In genomic region chr18:62663731-62664336, GRCh38 we compare ENCODE assay signal across 8 cellular contexts. TPM values are rescaled to one million over a fixed set of nuclear protein-coding genes. Genes with fewer than 3 reads are reported as not detected.
DNase-seq lines count a peak whose midpoint lies in the region; ATAC-seq and TF ChIP-seq lines count a peak whose summit lies in the region.

No MANE protein-coding gene starts in this region.

- H3K9me3 ChIP-seq in fibroblast of lung (ENCODE audit: control insufficient read depth, insufficient read depth, low read depth, low read length) (no peaks in the 10 kb centered on the region), aorta (ENCODE audit: control insufficient read depth, low read length) (no peaks in the 10 kb centered on the region)

- no peak overlapping the region for H3K9ac ChIP-seq in fibroblast of lung (ENCODE audit: insufficient read depth, low read length)

- no peak overlapping the region for H3K27ac Mint-ChIP-seq in effector memory CD8-positive, alpha-beta T cell

- H3K27me3 Mint-ChIP-seq in effector memory CD8-positive, alpha-beta T cell: peaks cover 0 to 10% of the 10 kb centered on the region in 2 donors

- H3K27ac ChIP-seq in fibroblast of lung (ENCODE audit: insufficient read depth, low read length): no peak overlapping the region
- no peak overlapping the region for H3K27ac ChIP-seq in aorta (ENCODE audit: low read depth in 1 of 2, low read length in 2 of 2)

- H3K4me1 Mint-ChIP-seq in effector memory CD8-positive, alpha-beta T cell (ENCODE audit: low read depth in 2 of 2): no peaks in the 10 kb centered on the region

- no peak for TF ChIP-seq CTCF in fibroblast of lung (conservative IDR thresholded peaks at IDR 0.05 in 1 of 2, IDR thresholded peaks at IDR 0.05 in 1 of 2; ENCODE audit: low read depth in 1 of 2, low read length in 2 of 2)

- no peaks in the 10 kb centered on the region for H3K27me3 ChIP-seq in fibroblast of lung (ENCODE audit: control insufficient read depth, insufficient read depth, low read length)
- no peaks in the 10 kb centered on the region for H3K27me3 ChIP-seq in aorta (ENCODE audit: control insufficient read depth in 1 of 2, insufficient read depth in 2 of 2, low read length in 1 of 2)

- H3K4me1 ChIP-seq in fibroblast of lung (ENCODE audit: control insufficient read depth, extremely low read depth, insufficient read depth, low read length) (no peaks in the 10 kb centered on the region), aorta (ENCODE audit: control insufficient read depth in 1 of 2, insufficient read depth in 2 of 2, low read length in 2 of 2) (no peaks in the 10 kb centered on the region)

- no peaks in the 10 kb centered on the region for H4K20me1 ChIP-seq in fibroblast of lung (ENCODE audit: control insufficient read depth, extremely low read depth, insufficient read depth, low read length)

- intact Hi-C loops in aorta (cut with DNase I): no loop called here

- no peaks in the 10 kb centered on the region for H3K9me3 Mint-ChIP-seq in effector memory CD8-positive, alpha-beta T cell

- H3K36me3 Mint-ChIP-seq in effector memory CD8-positive, alpha-beta T cell (ENCODE audit: insufficient read depth): no peaks in the 10 kb centered on the region

- peak; percentile 90 for ATAC-seq in GM21526 (IDR thresholded peaks at IDR 0.05; ENCODE audit: low FRiP score, unreplicated experiment)
- no peak for ATAC-seq in aorta (ENCODE audit: low FRiP score)
- ATAC-seq in effector memory CD8-positive, alpha-beta T cell (replicated peaks): no peak

- DNase-seq in ELF-1 (ENCODE audit: low read depth, low spot score): peak; percentile 48
- DNase-seq in HS-5 (ENCODE audit: low read depth): peak; percentile 3
- DNase-seq in fibroblast of lung (ENCODE audit: low read depth in 2 of 2): peak; percentile 19 to 79
- DNase-seq in ecto neural progenitor cell (ENCODE audit: low spot score): no peak
- DNase-seq in aorta: no peak
- DNase-seq in activated CD4-positive, CD25-positive, alpha-beta regulatory T cell (lab: John Stamatoyannopoulos, UW): no peak
- no peak for DNase-seq in effector memory CD8-positive, alpha-beta T cell

- no peak overlapping the region for H3K4me3 Mint-ChIP-seq in effector memory CD8-positive, alpha-beta T cell

- 55 to 57% methylated on average over 5 of the region's 5 CpGs for WGBS in aorta, 2 donors

- no peak overlapping the region for H2AFZ ChIP-seq in fibroblast of lung (ENCODE audit: low read length)

- no peak overlapping the region for H3K4me2 ChIP-seq in fibroblast of lung (ENCODE audit: extremely low read depth, insufficient read depth, low read length)

- H3K4me3 ChIP-seq in fibroblast of lung (replicated peaks in 1 of 4; ENCODE audit: control extremely low read depth in 1 of 4, insufficient read depth in 1 of 4, low read depth in 3 of 4, low read length in 4 of 4) (no peak overlapping the region), aorta (ENCODE audit: low read length in 2 of 2) (no peak overlapping the region)

- H3K79me2 ChIP-seq in fibroblast of lung (ENCODE audit: control insufficient read depth, insufficient read depth, low read length): no peaks in the 10 kb centered on the region

- no peaks in the 10 kb centered on the region for H3K36me3 ChIP-seq in fibroblast of lung (ENCODE audit: control insufficient read depth, insufficient read depth, low read length)
- no peaks in the 10 kb centered on the region for H3K36me3 ChIP-seq in aorta (ENCODE audit: control insufficient read depth in 1 of 2, insufficient read depth in 2 of 2, low read length in 1 of 2)

RNA-seq across cellular contexts. Expression of gene PHLPP1, which starts 51.5 kb away (rescaled TPM):
- 4.4 and 5.0 TPM in 2 replicates for total RNA-seq in fibroblast of lung
- polyA plus RNA-seq in fibroblast of lung: 3.6 and 6.9 TPM in 2 replicates
- polyA plus RNA-seq in fibroblast of lung (2012): 3.4 and 5.2 TPM in 2 replicates
- 11.2 and 13.2 TPM in 2 replicates for polyA minus RNA-seq in fibroblast of lung (ENCODE audit: low replicate concordance)
- 10 to 100 TPM; 14.2 to 16.5 TPM for total RNA-seq in aorta
- polyA plus RNA-seq in aorta: 1 to 10 TPM; 1.6 to 2.3 TPM

Comparison
In these comparisons a context has a peak if more than half of its experiments do, and no peak if none do; other contexts are left out.
1. DNase-seq: peak in ELF-1 (single experiment), HS-5 (single experiment) and fibroblast of lung (2 of 2); none in ecto neural progenitor cell (single experiment), aorta (0 of 2), activated CD4-positive, CD25-positive, alpha-beta regulatory T cell (0 of 4) and effector memory CD8-positive, alpha-beta T cell (0 of 3).